Comparison of ENCODE assay signal across 8 cellular contexts in the genomic region with DNA sequence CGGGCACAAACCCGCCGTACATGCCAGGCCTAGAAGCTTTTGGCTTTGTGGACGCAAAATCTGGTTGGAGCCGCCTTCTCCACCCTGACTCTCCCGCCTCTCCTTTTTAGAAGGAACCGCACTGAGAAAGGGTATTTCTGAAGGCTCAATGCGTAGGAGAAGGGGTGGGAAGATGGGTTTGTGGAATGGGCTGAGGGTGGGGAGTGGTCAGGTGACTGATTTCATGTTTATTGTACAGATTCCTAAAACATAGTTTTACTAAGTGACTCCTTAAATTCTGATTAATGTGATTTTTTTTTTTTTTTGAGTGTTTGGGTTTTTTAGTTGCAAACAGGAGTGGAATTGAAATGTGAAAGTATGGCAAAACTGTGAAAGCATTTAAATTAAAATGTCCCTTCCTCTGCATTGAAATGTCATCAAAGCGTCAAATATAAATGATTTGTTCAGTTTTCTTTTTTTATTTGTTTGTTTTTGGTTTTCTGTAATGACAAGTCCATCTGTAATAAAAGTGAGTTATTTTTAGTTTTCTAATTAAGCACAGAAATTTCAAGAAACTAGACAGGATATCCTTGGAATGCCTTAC. TPM values are rescaled to one million over a fixed set of nuclear protein-coding genes. Genes with fewer than 3 reads are reported as not detected.
DNase-seq lines count a peak whose midpoint lies in the region; ATAC-seq, FAIRE-seq and TF ChIP-seq lines count a peak whose summit lies in the region.

No MANE protein-coding gene starts in this region.

- no peak overlapping the region for H3K23ac ChIP-seq in mesendoderm (ENCODE audit: low read length)

- TF ChIP-seq CTCF in left ventricle myocardium inferior (IDR thresholded peaks at IDR 0.05; ENCODE audit: borderline replicate concordance): no peak
- TF ChIP-seq CTCF in brain (conservative IDR thresholded peaks at IDR 0.05): no peak

- H3K4me1 Mint-ChIP-seq in brain: peaks cover 52% of the 10 kb centered on the region

- peaks cover 24% of the 10 kb centered on the region for H3K27me3 Mint-ChIP-seq in brain

- peak overlapping the region; percentile 94 for H3K4me3 ChIP-seq in left ventricle myocardium inferior
- H3K4me3 ChIP-seq in mesendoderm (ENCODE audit: low read length): peak overlapping the region; percentile 27
- peak overlapping the region; percentile 38 to 40 for H3K4me3 ChIP-seq in aorta (ENCODE audit: low read length in 2 of 2)

- peaks cover 16% of the 10 kb centered on the region for H3K36me3 Mint-ChIP-seq in brain

- H3K9me3 ChIP-seq in left ventricle myocardium inferior (replicated peaks) (no peaks in the 10 kb centered on the region), aorta (ENCODE audit: control insufficient read depth, low read length) (no peaks in the 10 kb centered on the region)

- peaks cover 2% of the 10 kb centered on the region for H3K79me2 ChIP-seq in mesendoderm (ENCODE audit: control insufficient read depth, insufficient read depth, low read length)

- H3K27me3 ChIP-seq in left ventricle myocardium inferior (ENCODE audit: low read depth) (no peaks in the 10 kb centered on the region), mesendoderm (ENCODE audit: insufficient read depth, low read length, poor library complexity) (no peaks in the 10 kb centered on the region), aorta (ENCODE audit: control insufficient read depth in 1 of 2, insufficient read depth in 2 of 2, low read length in 1 of 2) (peaks cover 0 to 2% of the 10 kb centered on the region in 2 donors)

- peak overlapping the region; percentile 30 for H3K4me2 ChIP-seq in mesendoderm (ENCODE audit: low read length)

- no peak overlapping the region for H2BK15ac ChIP-seq in mesendoderm (replicated peaks; ENCODE audit: low read depth)

- no peak overlapping the region for H4K8ac ChIP-seq in mesendoderm (ENCODE audit: low read depth, low read length)

- no peak overlapping the region for H3K4ac ChIP-seq in mesendoderm (ENCODE audit: low read depth, low read length)

- H3K27ac Mint-ChIP-seq in brain: peak overlapping the region; percentile 98 to 100 (median 100)

- H3K36me3 ChIP-seq in left ventricle myocardium inferior (peaks cover 10% of the 10 kb centered on the region), mesendoderm (ENCODE audit: control insufficient read depth, insufficient read depth, low read length) (no peaks in the 10 kb centered on the region), aorta (ENCODE audit: control insufficient read depth in 1 of 2, insufficient read depth in 2 of 2, low read length in 1 of 2) (peaks cover 0 to 2% of the 10 kb centered on the region in 2 donors)

- peaks cover 2% of the 10 kb centered on the region for H3K79me1 ChIP-seq in mesendoderm (ENCODE audit: low read length)

- intact Hi-C loops in left ventricle myocardium inferior (cut with micrococcal nuclease) (no loop called here), Right ventricle myocardium superior (cut with DNase I) (loop anchor here (2.0 kb wide), 1 partner anchor 77 kb away; no protein-coding TSS in a partner anchor), aorta (cut with DNase I) (loop anchor here in 1 of 2 donors (2.0 to 5.0 kb wide), 2 partner anchors 34 to 83 kb away; no protein-coding TSS in a partner anchor)

- H3K9ac ChIP-seq in mesendoderm (ENCODE audit: low read length): peak overlapping the region; percentile 74

- H3K4me1 ChIP-seq in left ventricle myocardium inferior (peaks cover 62% of the 10 kb centered on the region), mesendoderm (ENCODE audit: control insufficient read depth, low read depth, low read length) (no peaks in the 10 kb centered on the region), aorta (ENCODE audit: control insufficient read depth in 1 of 2, insufficient read depth in 2 of 2, low read length in 2 of 2) (no peaks in the 10 kb centered on the region)

- H3K4me3 Mint-ChIP-seq in brain: peak overlapping the region; percentile 92 to 98 (median 97)

- H3K27ac ChIP-seq in left ventricle myocardium inferior (replicated peaks) (peak overlapping the region; percentile 100), mesendoderm (ENCODE audit: low read depth, low read length) (peak overlapping the region; percentile 78), aorta (ENCODE audit: low read depth in 1 of 2, low read length in 2 of 2) (peak overlapping the region; percentile 62 to 91)

- H2BK5ac ChIP-seq in mesendoderm (ENCODE audit: low read length): no peak overlapping the region

- no peak for DNase-seq in left ventricle myocardium inferior
- DNase-seq in Right ventricle myocardium superior: no peak
- no peak for DNase-seq in mesendoderm
- DNase-seq in aorta: no peak
- no peak for DNase-seq in RPMI8226
- no peak for DNase-seq in GM12892 (ENCODE audit: insufficient read length)

- no peak overlapping the region for H2AK5ac ChIP-seq in mesendoderm (ENCODE audit: low read length)

- no peak overlapping the region for H3K18ac ChIP-seq in mesendoderm (ENCODE audit: low read length)

- H3K56ac ChIP-seq in mesendoderm (ENCODE audit: low read length): peak overlapping the region; percentile 85

- TF ChIP-seq POLR2A in GM12892 (IDR thresholded peaks at IDR 0.05; ENCODE audit: low read depth, low read length): no peak

- WGBS in mesendoderm (ENCODE audit: extremely low coverage, insufficient coverage, low lambda C conversion rate): no CpG with 5 or more reads among the region's 9 CpGs
- WGBS in aorta, 2 donors: 1 to 2% methylated on average over 9 of the region's 9 CpGs

- no peak overlapping the region for H2BK120ac ChIP-seq in mesendoderm (ENCODE audit: low read depth, low read length)

- H3K9me3 Mint-ChIP-seq in brain: peaks cover 0 to 4% (median 0%) of the 10 kb centered on the region in 5 experiments

- ATAC-seq in Right ventricle myocardium superior (ENCODE audit: poor library complexity): no peak
- ATAC-seq in aorta (ENCODE audit: low FRiP score): no peak
- no peak for ATAC-seq in GM19455 (IDR thresholded peaks at IDR 0.05; ENCODE audit: unreplicated experiment)

- no peak overlapping the region for H4K5ac ChIP-seq in mesendoderm (ENCODE audit: low read length)

- no peak for FAIRE-seq in GM12892 (lab: Jason Lieb, UNC)

RNA-seq across cellular contexts. Expression of gene TOB1, which starts 1.8 kb away (rescaled TPM):
- total RNA-seq in left ventricle myocardium inferior (101 TPM), Right ventricle myocardium superior (83.8 TPM), aorta (10 to 100 TPM; 42.0 to 55.2 TPM)
- polyA plus RNA-seq in brain (ENCODE audit: insufficient read depth, low read depth, low replicate concordance) (14.6 TPM), aorta (10 to 100 TPM; 24.0 to 39.8 TPM)
- polyA plus RNA-seq in mesendoderm (2013, experiment 1 of 2): 9.4 TPM
- 9.3 TPM for polyA plus RNA-seq in mesendoderm (2013, experiment 2 of 2)
- polyA plus RNA-seq in GM12892 (2012; ENCODE audit: missing spikeins): 13.2 TPM

RNA-seq across cellular contexts. Expression of gene WFIKKN2, which starts 32.6 kb away (rescaled TPM):
- total RNA-seq in left ventricle myocardium inferior (0.25 TPM), Right ventricle myocardium superior (0.51 TPM), aorta (under 1 TPM in 1 of 2 donors, not detected in 1; 0.48 TPM)
- polyA plus RNA-seq in brain (ENCODE audit: insufficient read depth, low read depth, low replicate concordance) (0.70 TPM), aorta (not detected)
- 0.01 TPM for polyA plus RNA-seq in mesendoderm (2013, experiment 1 of 2)
- polyA plus RNA-seq in mesendoderm (2013, experiment 2 of 2): 0.01 TPM
- polyA plus RNA-seq in GM12892 (2012; ENCODE audit: missing spikeins): not detected

Comparison
In these comparisons a context has a peak if more than half of its experiments do, and no peak if none do; other contexts are left out.
1. H3K4me3 ChIP-seq: peak in every context shown above with its lines; median percentile 94 in left ventricle myocardium inferior; 39 in aorta; 27 in mesendoderm.